ENCODE assay signal across 15 cellular contexts in genomic region chr5:139401546-139401945, GRCh38. TPM values are rescaled to one million over a fixed set of nuclear protein-coding genes. Genes with fewer than 3 reads are reported as not detected.
DNase-seq lines count a peak whose midpoint lies in the region; ATAC-seq and TF ChIP-seq lines count a peak whose summit lies in the region.
"Had no signal": no experiment of that assay in that cellular context is flagged by ENCODE, and none has a peak within 500 bp of the region (broad histone marks: within the 10 kb centered on the region; RNA-seq: fewer than 3 reads in every experiment).

No MANE protein-coding gene starts in this region.

- no peak for TF ChIP-seq CTCF in HEK293 (tag by site-specific recombination; IDR thresholded peaks at IDR 0.05)
- TF ChIP-seq CTCF in nephron (IDR thresholded peaks at IDR 0.05; ENCODE audit: unreplicated experiment in 3 of 3): no peak

- POLR2A ChIA-PET in HEK293 (lab: Yijun Ruan, JAX): no interaction called here
- POLR2A ChIA-PET in naive thymus-derived CD4-positive, alpha-beta T cell (lab: Charles Lee): interaction anchor here (1.0 to 3.2 kb wide), 3 partner anchors 60 to 159 kb away, joined by 3 to 20 read pairs (median 4); partner anchors contain the start of genes PAIP2 and UBE2D2

- peaks cover 5% of the 10 kb centered on the region; the same call in 1 of the 2 replicates for H3K4me1 ChIP-seq in HEK293 (ENCODE audit: control insufficient read depth, insufficient read depth, low read length)
- peaks cover 14 to 16% of the 10 kb centered on the region in 2 donors for H3K4me1 ChIP-seq in naive thymus-derived CD4-positive, alpha-beta T cell (ENCODE audit: control insufficient read depth in 2 of 2, insufficient read depth in 2 of 2, low read length in 2 of 2)

- H3K27ac Mint-ChIP-seq in nephron: peak overlapping the region in 1 of 3 experiments; percentile 57
- H3K27ac Mint-ChIP-seq in stimulated activated memory B cell treated with anti-CD40 and anti-IgM and Interleukin-4, amounts not matched to agents 10 μg/mL and 1 μg/mL and 100 μg/mL, for 72 hours: peak overlapping the region; percentile 26
- H3K27ac Mint-ChIP-seq in naive thymus-derived CD4-positive, alpha-beta T cell: peak overlapping the region in 1 of 9 donors; percentile 79
- H3K27ac Mint-ChIP-seq: GM23338 had no signal

- ATAC-seq in stimulated activated memory B cell treated with anti-CD40 and anti-IgM and Interleukin-4, amounts not matched to agents 10 μg/mL and 1 μg/mL and 100 μg/mL, for 72 hours: no peak
- ATAC-seq in naive thymus-derived CD4-positive, alpha-beta T cell: no peak
- ATAC-seq: GM23338 had no signal

- H3K9me3 Mint-ChIP-seq in nephron: no peaks in the 10 kb centered on the region
- H3K9me3 Mint-ChIP-seq in stimulated activated memory B cell treated with anti-CD40 and anti-IgM and Interleukin-4, amounts not matched to agents 10 μg/mL and 1 μg/mL and 100 μg/mL, for 72 hours: no peaks in the 10 kb centered on the region
- no peaks in the 10 kb centered on the region for H3K9me3 Mint-ChIP-seq in naive thymus-derived CD4-positive, alpha-beta T cell
- H3K9me3 Mint-ChIP-seq: GM23338 had no signal

- intact Hi-C loops in naive thymus-derived CD4-positive, alpha-beta T cell (cut with micrococcal nuclease): loop anchor here (5.0 kb wide), 2 partner anchors 1001 to 1064 kb away; partner anchors contain the start of genes FAM53C (in 2 of the 2) and ANKHD1 (in 1 of the 2)

- H3K27me3 ChIP-seq in naive thymus-derived CD4-positive, alpha-beta T cell (ENCODE audit: control insufficient read depth in 2 of 2, insufficient read depth in 2 of 2, low read length in 2 of 2): no peaks in the 10 kb centered on the region
- H3K27me3 ChIP-seq: BLaER1 had no signal

- H3K9me3 ChIP-seq in HEK293 (ENCODE audit: control insufficient read depth, insufficient read depth, low read depth, low read length): no peaks in the 10 kb centered on the region
- H3K9me3 ChIP-seq in naive thymus-derived CD4-positive, alpha-beta T cell (ENCODE audit: control insufficient read depth in 2 of 3, low read length in 3 of 3): no peaks in the 10 kb centered on the region
- H3K9me3 ChIP-seq: BLaER1 had no signal

- peak overlapping the region in 2 of 3 experiments; percentile 50 to 54 for H3K4me3 Mint-ChIP-seq in nephron
- no peak overlapping the region for H3K4me3 Mint-ChIP-seq in stimulated activated memory B cell treated with anti-CD40 and anti-IgM and Interleukin-4, amounts not matched to agents 10 μg/mL and 1 μg/mL and 100 μg/mL, for 72 hours
- peak overlapping the region in 1 of 10 donors; percentile 27 for H3K4me3 Mint-ChIP-seq in naive thymus-derived CD4-positive, alpha-beta T cell
- H3K4me3 Mint-ChIP-seq: GM23338 had no signal

- no peak overlapping the region for H3K4me3 ChIP-seq in HEK293 (ENCODE audit: low read depth, low read length)
- no peak overlapping the region for H3K4me3 ChIP-seq in naive thymus-derived CD4-positive, alpha-beta T cell (ENCODE audit: low read length)
- H3K4me3 ChIP-seq: BLaER1, GM23338 had no signal

- H3K27ac ChIP-seq in HEK293 (ENCODE audit: extremely low read depth, low read depth, low read length): no peak overlapping the region
- H3K27ac ChIP-seq in naive thymus-derived CD4-positive, alpha-beta T cell (ENCODE audit: low read depth, low read length): no peak overlapping the region
- H3K27ac ChIP-seq: BLaER1 had no signal

- TF ChIP-seq POLR2A in Raji (IDR thresholded peaks at IDR 0.05; ENCODE audit: insufficient read depth, low read depth, low read length): peak; percentile 19; the same call in 1 of the 2 replicates

- H3K36me3 Mint-ChIP-seq in nephron (ENCODE audit: low read depth): peaks cover 10% of the 10 kb centered on the region
- H3K36me3 Mint-ChIP-seq in stimulated activated memory B cell treated with anti-CD40 and anti-IgM and Interleukin-4, amounts not matched to agents 10 μg/mL and 1 μg/mL and 100 μg/mL, for 72 hours: peaks cover 7% of the 10 kb centered on the region
- peaks cover 4 to 6% (median 5%) of the 10 kb centered on the region in 5 donors for H3K36me3 Mint-ChIP-seq in naive thymus-derived CD4-positive, alpha-beta T cell

- peaks cover 0 to 12% of the 10 kb centered on the region in 2 experiments; a peak in 2 of 3 replicates for H3K36me3 ChIP-seq in HEK293 (ENCODE audit: control insufficient read depth in 2 of 2, insufficient read depth in 1 of 2, low read length in 2 of 2)
- H3K36me3 ChIP-seq in naive thymus-derived CD4-positive, alpha-beta T cell (ENCODE audit: control insufficient read depth in 2 of 3, insufficient read depth in 3 of 3, low read length in 3 of 3): no peaks in the 10 kb centered on the region

- DNase-seq in germinal center (ENCODE audit: low spot score): no peak
- DNase-seq in naive thymus-derived CD4-positive, alpha-beta T cell: no peak
- no peak for DNase-seq in activated CD8-positive, alpha-beta memory T cell treated with anti-CD3 and anti-CD28 coated beads, Interleukin-2, amount 50 U/mL, for 4 hours
- DNase-seq: AML-193, DMS53, GF-D8, H7 had no signal

- H3K27me3 Mint-ChIP-seq in nephron (ENCODE audit: low read depth): no peaks in the 10 kb centered on the region
- no peaks in the 10 kb centered on the region for H3K27me3 Mint-ChIP-seq in stimulated activated memory B cell treated with anti-CD40 and anti-IgM and Interleukin-4, amounts not matched to agents 10 μg/mL and 1 μg/mL and 100 μg/mL, for 72 hours
- no peaks in the 10 kb centered on the region for H3K27me3 Mint-ChIP-seq in naive thymus-derived CD4-positive, alpha-beta T cell

- H3K4me1 Mint-ChIP-seq in nephron: peaks cover 31% of the 10 kb centered on the region
- H3K4me1 Mint-ChIP-seq in stimulated activated memory B cell treated with anti-CD40 and anti-IgM and Interleukin-4, amounts not matched to agents 10 μg/mL and 1 μg/mL and 100 μg/mL, for 72 hours: peaks cover 42% of the 10 kb centered on the region
- H3K4me1 Mint-ChIP-seq in naive thymus-derived CD4-positive, alpha-beta T cell: peaks cover 21 to 43% (median 25%) of the 10 kb centered on the region in 7 donors

- CTCF ChIA-PET in HEK293 (lab: Yijun Ruan, JAX): interaction anchor here (0.6 to 2.8 kb wide), 10 partner anchors 10 to 398 kb away, joined by 3 to 18 read pairs (median 4); no protein-coding TSS in a partner anchor
- CTCF ChIA-PET in naive thymus-derived CD4-positive, alpha-beta T cell (lab: Charles Lee): interaction anchor here (0.6 to 2.2 kb wide), 3 partner anchors 21 to 1047 kb away, joined by 3 to 7 read pairs (median 3); no protein-coding TSS in a partner anchor

TF ChIP-seq in HEK293, 187 proteins besides CTCF, POLR2A, EP300 and RAD21:
- TF ChIP-seq ZNF133 (tag by site-specific recombination; IDR thresholded peaks at IDR 0.05): peak; percentile 72; the same call in 1 of the 2 replicates
- no peak for TF ChIP-seq ZNF404 (tag by site-specific recombination; IDR thresholded peaks at IDR 0.05)
- TF ChIP-seq, protein P1, sequence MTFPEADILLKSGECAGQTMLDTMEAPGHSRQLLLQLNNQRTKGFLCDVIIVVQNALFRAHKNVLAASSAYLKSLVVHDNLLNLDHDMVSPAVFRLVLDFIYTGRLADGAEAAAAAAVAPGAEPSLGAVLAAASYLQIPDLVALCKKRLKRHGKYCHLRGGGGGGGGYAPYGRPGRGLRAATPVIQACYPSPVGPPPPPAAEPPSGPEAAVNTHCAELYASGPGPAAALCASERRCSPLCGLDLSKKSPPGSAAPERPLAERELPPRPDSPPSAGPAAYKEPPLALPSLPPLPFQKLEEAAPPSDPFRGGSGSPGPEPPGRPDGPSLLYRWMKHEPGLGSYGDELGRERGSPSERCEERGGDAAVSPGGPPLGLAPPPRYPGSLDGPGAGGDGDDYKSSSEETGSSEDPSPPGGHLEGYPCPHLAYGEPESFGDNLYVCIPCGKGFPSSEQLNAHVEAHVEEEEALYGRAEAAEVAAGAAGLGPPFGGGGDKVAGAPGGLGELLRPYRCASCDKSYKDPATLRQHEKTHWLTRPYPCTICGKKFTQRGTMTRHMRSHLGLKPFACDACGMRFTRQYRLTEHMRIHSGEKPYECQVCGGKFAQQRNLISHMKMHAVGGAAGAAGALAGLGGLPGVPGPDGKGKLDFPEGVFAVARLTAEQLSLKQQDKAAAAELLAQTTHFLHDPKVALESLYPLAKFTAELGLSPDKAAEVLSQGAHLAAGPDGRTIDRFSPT (tag by site-specific recombination; IDR thresholded peaks at IDR 0.05): no peak
- TF ChIP-seq ZNF274 (IDR thresholded peaks at IDR 0.05; ENCODE audit: low read length): no peak
- TF ChIP-seq ZNF274 (tag by site-specific recombination; IDR thresholded peaks at IDR 0.05; ENCODE audit: borderline replicate concordance): no peak
- TF ChIP-seq, protein P2, sequence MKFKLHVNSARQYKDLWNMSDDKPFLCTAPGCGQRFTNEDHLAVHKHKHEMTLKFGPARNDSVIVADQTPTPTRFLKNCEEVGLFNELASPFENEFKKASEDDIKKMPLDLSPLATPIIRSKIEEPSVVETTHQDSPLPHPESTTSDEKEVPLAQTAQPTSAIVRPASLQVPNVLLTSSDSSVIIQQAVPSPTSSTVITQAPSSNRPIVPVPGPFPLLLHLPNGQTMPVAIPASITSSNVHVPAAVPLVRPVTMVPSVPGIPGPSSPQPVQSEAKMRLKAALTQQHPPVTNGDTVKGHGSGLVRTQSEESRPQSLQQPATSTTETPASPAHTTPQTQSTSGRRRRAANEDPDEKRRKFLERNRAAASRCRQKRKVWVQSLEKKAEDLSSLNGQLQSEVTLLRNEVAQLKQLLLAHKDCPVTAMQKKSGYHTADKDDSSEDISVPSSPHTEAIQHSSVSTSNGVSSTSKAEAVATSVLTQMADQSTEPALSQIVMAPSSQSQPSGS (tag by site-specific recombination; IDR thresholded peaks at IDR 0.05; ENCODE audit: low read depth): no peak
- TF ChIP-seq ZBTB21 (tag by site-specific recombination; IDR thresholded peaks at IDR 0.05): no peak
- no peak for TF ChIP-seq ZNF155 (tag by site-specific recombination; IDR thresholded peaks at IDR 0.05)

RNA-seq across cellular contexts. Expression of gene SPATA24, which starts 2.3 kb away (rescaled TPM):
- total RNA-seq in naive thymus-derived CD4-positive, alpha-beta T cell: 1 to 10 TPM; 4.4 to 7.6 (median 5.8) TPM
- 1 to 10 TPM; 4.6 to 6.6 TPM for polyA plus RNA-seq in naive thymus-derived CD4-positive, alpha-beta T cell

RNA-seq across cellular contexts. Expression of gene PROB1, which starts 6.6 kb away (rescaled TPM):
- total RNA-seq in naive thymus-derived CD4-positive, alpha-beta T cell: 1 to 10 TPM in 2 of 5 experiments, under 1 TPM in 3; 0.58 to 4.9 (median 0.97) TPM
- polyA plus RNA-seq in naive thymus-derived CD4-positive, alpha-beta T cell: under 1 TPM in 1 of 2 donors, not detected in 1; 0.26 TPM

RNA-seq across cellular contexts. Expression of gene MZB1, which starts 11.8 kb away (rescaled TPM):
- total RNA-seq in naive thymus-derived CD4-positive, alpha-beta T cell: 10 to 100 TPM in 3 of 5 experiments, under 1 TPM in 2; 0.60 to 70.6 (median 12.8) TPM
- under 1 TPM; 0.25 to 0.80 TPM for polyA plus RNA-seq in naive thymus-derived CD4-positive, alpha-beta T cell
- total RNA-seq: A673, H7, HT1080 had no signal

RNA-seq across cellular contexts. Expression of gene SLC23A1, which starts 18.4 kb away (rescaled TPM):
- total RNA-seq in naive thymus-derived CD4-positive, alpha-beta T cell: 1 to 10 TPM in 1 of 5 experiments, not detected in 4; 4.7 TPM
- polyA plus RNA-seq in naive thymus-derived CD4-positive, alpha-beta T cell: not detected
- total RNA-seq: A673, GM23338, H7, HT1080 had no signal

RNA-seq across cellular contexts. Expression of gene DNAJC18, which starts 37.8 kb away (rescaled TPM):
- 1 to 10 TPM; 2.2 to 9.7 (median 4.9) TPM for total RNA-seq in naive thymus-derived CD4-positive, alpha-beta T cell
- polyA plus RNA-seq in naive thymus-derived CD4-positive, alpha-beta T cell: 1 to 10 TPM; 3.8 to 6.8 TPM
